ENCODE assay signal across 21 cellular contexts in the genomic region with DNA sequence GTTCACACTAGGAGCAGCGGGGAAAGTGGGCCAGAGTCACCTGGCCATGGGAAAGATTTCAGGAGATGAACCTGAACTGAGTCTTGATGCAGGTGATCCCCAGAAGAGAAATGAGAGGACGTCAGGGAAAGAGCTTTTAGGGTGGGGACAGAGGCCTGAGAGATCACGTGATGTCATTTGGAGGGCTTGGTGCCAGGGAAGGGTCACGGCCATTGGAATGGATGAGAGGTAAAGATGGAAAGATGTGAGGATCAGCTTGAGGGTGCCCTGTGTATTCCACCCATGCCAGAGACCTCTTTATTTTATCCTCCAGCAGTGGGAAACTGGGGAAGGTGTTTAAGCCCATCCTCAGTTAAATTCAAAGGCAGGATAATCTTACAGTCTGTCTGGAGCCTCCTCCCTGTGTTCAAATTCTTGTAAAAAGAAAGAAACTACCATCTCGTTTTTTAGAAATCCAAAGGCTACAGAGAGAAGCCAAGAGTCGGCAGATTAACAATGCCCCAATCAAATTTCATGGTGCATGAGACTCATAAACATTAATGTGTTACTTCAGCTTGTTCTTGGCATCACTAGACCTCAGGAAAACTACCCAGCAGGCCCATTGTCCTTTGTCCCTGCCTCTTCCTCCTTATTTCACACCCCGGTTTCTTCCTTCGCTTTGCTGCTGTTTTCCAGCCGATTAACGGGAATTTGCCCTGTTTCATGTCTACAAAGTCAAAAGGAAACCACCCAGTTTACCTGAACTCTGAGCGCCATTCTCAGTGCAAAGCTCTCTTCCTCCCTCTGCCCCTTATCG.
DNase-seq lines count a peak whose midpoint lies in the region; ATAC-seq and TF ChIP-seq lines count a peak whose summit lies in the region.
"Had no signal": no experiment of that assay in that cellular context is flagged by ENCODE, and none has a peak within 500 bp of the region (broad histone marks: within the 10 kb centered on the region; RNA-seq: fewer than 3 reads in every experiment).

No MANE protein-coding gene starts in this region.

- H3K4me3 Mint-ChIP-seq in activated T-cell treated with anti-CD3 and anti-CD28 coated beads, Interleukin-2, amount 50 U/mL, for 24 hours: no peak overlapping the region
- peak overlapping the region in 5 of 8 donors; percentile 48 to 74 (median 59) for H3K4me3 Mint-ChIP-seq in CD4-positive, alpha-beta memory T cell
- H3K4me3 Mint-ChIP-seq in activated naive CD8-positive, alpha-beta T cell treated with anti-CD3 and anti-CD28 coated beads, Interleukin-2, amount 50 U/mL, for 24 hours: no peak overlapping the region

- H3K36me3 ChIP-seq in CD4-positive, alpha-beta memory T cell (ENCODE audit: insufficient read depth, low read length): no peaks in the 10 kb centered on the region
- H3K36me3 ChIP-seq in gastrocnemius medialis: no peaks in the 10 kb centered on the region
- H3K36me3 ChIP-seq in prostate gland: no peaks in the 10 kb centered on the region
- H3K36me3 ChIP-seq: HAP-1 had no signal

- CTCF ChIA-PET in CD4-positive, alpha-beta memory T cell (lab: Charles Lee; ENCODE audit: partially characterized antibody): interaction anchor here (1.1 to 2.1 kb wide), 4 partner anchors 8 to 35 kb away, joined by 3 to 7 read pairs (median 6); no protein-coding TSS in a partner anchor
- CTCF ChIA-PET in GM10248 (lab: Yijun Ruan, JAX): interaction anchor here (1.0 to 2.5 kb wide), 4 partner anchors 10 to 96 kb away, joined by 3 to 12 read pairs (median 4); no protein-coding TSS in a partner anchor

- POLR2A ChIA-PET in CD4-positive, alpha-beta memory T cell (lab: Charles Lee; ENCODE audit: partially characterized antibody): interaction anchor here (1.0 to 2.2 kb wide), 2 partner anchors 35 to 68 kb away, joined by 3 to 8 read pairs; no protein-coding TSS in a partner anchor
- POLR2A ChIA-PET in GM10248 (lab: Yijun Ruan, JAX): no interaction called here

- H3K9me3 ChIP-seq in CD4-positive, alpha-beta memory T cell (ENCODE audit: control insufficient read depth in 1 of 2, low read length in 2 of 2): no peaks in the 10 kb centered on the region
- no peaks in the 10 kb centered on the region for H3K9me3 ChIP-seq in gastrocnemius medialis
- no peaks in the 10 kb centered on the region for H3K9me3 ChIP-seq in prostate gland
- H3K9me3 ChIP-seq: HAP-1 had no signal

- no peaks in the 10 kb centered on the region for H3K27me3 ChIP-seq in CD4-positive, alpha-beta memory T cell (ENCODE audit: insufficient read depth, low read length)
- H3K27me3 ChIP-seq in gastrocnemius medialis (no peaks in the 10 kb centered on the region), prostate gland (replicated peaks; ENCODE audit: insufficient read depth) (no peaks in the 10 kb centered on the region)
- H3K27me3 ChIP-seq: foreskin keratinocyte had no signal

- ATAC-seq in activated naive CD8-positive, alpha-beta T cell treated with anti-CD3 and anti-CD28 coated beads, Interleukin-2, amount 50 U/mL, for 24 hours: no peak
- ATAC-seq in gastrocnemius medialis: peak in 1 of 2 donors; percentile 46
- ATAC-seq: foreskin keratinocyte had no signal

- WGBS in prostate gland: 67% methylated on average over 12 of the region's 12 CpGs

- no peak for TF ChIP-seq POLR2A in gastrocnemius medialis (IDR thresholded peaks at IDR 0.05)
- no peak for TF ChIP-seq POLR2A in prostate gland (IDR thresholded peaks at IDR 0.05)

- TF ChIP-seq CTCF in gastrocnemius medialis (IDR thresholded peaks at IDR 0.05 in 4 of 5, conservative IDR thresholded peaks at IDR 0.05 in 1 of 5) (no peak), prostate gland (IDR thresholded peaks at IDR 0.05) (no peak), GM10248 (IDR thresholded peaks at IDR 0.05; ENCODE audit: control extremely low read depth, extremely low read depth, low read depth, missing control alignments) (no peak)

- peaks cover 88% of the 10 kb centered on the region for H3K4me1 Mint-ChIP-seq in activated T-cell treated with anti-CD3 and anti-CD28 coated beads, Interleukin-2, amount 50 U/mL, for 24 hours (ENCODE audit: low read depth)
- H3K4me1 Mint-ChIP-seq in CD4-positive, alpha-beta memory T cell: peaks cover 42 to 75% (median 63%) of the 10 kb centered on the region in 4 donors
- peaks cover 88% of the 10 kb centered on the region for H3K4me1 Mint-ChIP-seq in activated naive CD8-positive, alpha-beta T cell treated with anti-CD3 and anti-CD28 coated beads, Interleukin-2, amount 50 U/mL, for 24 hours

- H3K9me3 Mint-ChIP-seq in activated T-cell treated with anti-CD3 and anti-CD28 coated beads, Interleukin-2, amount 50 U/mL, for 24 hours: peaks cover 18% of the 10 kb centered on the region
- H3K9me3 Mint-ChIP-seq in CD4-positive, alpha-beta memory T cell: peaks cover 0 to 3% (median 0%) of the 10 kb centered on the region in 8 donors
- H3K9me3 Mint-ChIP-seq in activated naive CD8-positive, alpha-beta T cell treated with anti-CD3 and anti-CD28 coated beads, Interleukin-2, amount 50 U/mL, for 24 hours: peaks cover 10% of the 10 kb centered on the region

- DNase-seq in activated T-cell treated with anti-CD3 and anti-CD28 coated beads, Interleukin-2, amount 50 U/mL, for 24 hours: no peak
- no peak for DNase-seq in activated T-cell treated with anti-CD3 and anti-CD28 coated beads for 4 hours
- no peak for DNase-seq in CD4-positive, alpha-beta memory T cell
- DNase-seq in activated naive CD8-positive, alpha-beta T cell treated with anti-CD3 and anti-CD28 coated beads, Interleukin-2, amount 50 U/mL, for 24 hours: no peak
- DNase-seq in gastrocnemius medialis: no peak
- no peak for DNase-seq in prostate gland (ENCODE audit: low spot score)
- no peak for DNase-seq in NCI-H748 (lab: John Stamatoyannopoulos, UW; ENCODE audit: unreplicated experiment)
- no peak for DNase-seq in GM10248 (ENCODE audit: extremely low spot score)
- DNase-seq: ACHN; activated CD4-positive, alpha-beta T cell treated with anti-CD3 and anti-CD28 coated beads for 4 hours; anterior cingulate cortex; EL; foreskin keratinocyte; Kasumi-1; NCI-H1092 treated with DMSO at 0.1 percent for 48 hours; NCI-H2107; NCI-H524 treated with DMSO at 0.1 percent for 48 hours; SIG-M5; stimulated activated naive CD4-positive, alpha-beta T cell treated with Interleukin-2 at 50 U/mL for 16 hours; T1000 had no signal

- H3K27me3 Mint-ChIP-seq in activated T-cell treated with anti-CD3 and anti-CD28 coated beads, Interleukin-2, amount 50 U/mL, for 24 hours: no peaks in the 10 kb centered on the region
- no peaks in the 10 kb centered on the region for H3K27me3 Mint-ChIP-seq in CD4-positive, alpha-beta memory T cell
- no peaks in the 10 kb centered on the region for H3K27me3 Mint-ChIP-seq in activated naive CD8-positive, alpha-beta T cell treated with anti-CD3 and anti-CD28 coated beads, Interleukin-2, amount 50 U/mL, for 24 hours

- peaks cover 59% of the 10 kb centered on the region for H3K36me3 Mint-ChIP-seq in activated T-cell treated with anti-CD3 and anti-CD28 coated beads, Interleukin-2, amount 50 U/mL, for 24 hours (ENCODE audit: low read depth)
- H3K36me3 Mint-ChIP-seq in CD4-positive, alpha-beta memory T cell: peaks cover 8 to 21% of the 10 kb centered on the region in 2 donors
- H3K36me3 Mint-ChIP-seq in activated naive CD8-positive, alpha-beta T cell treated with anti-CD3 and anti-CD28 coated beads, Interleukin-2, amount 50 U/mL, for 24 hours (ENCODE audit: low read depth): peaks cover 36% of the 10 kb centered on the region

- peak overlapping the region; percentile 99 for H3K27ac Mint-ChIP-seq in activated T-cell treated with anti-CD3 and anti-CD28 coated beads, Interleukin-2, amount 50 U/mL, for 24 hours
- peak overlapping the region in 6 of 7 donors; percentile 26 to 83 (median 62) for H3K27ac Mint-ChIP-seq in CD4-positive, alpha-beta memory T cell
- peak overlapping the region; percentile 99 for H3K27ac Mint-ChIP-seq in activated naive CD8-positive, alpha-beta T cell treated with anti-CD3 and anti-CD28 coated beads, Interleukin-2, amount 50 U/mL, for 24 hours

- no peak overlapping the region for H3K27ac ChIP-seq in CD4-positive, alpha-beta memory T cell (ENCODE audit: low read depth, low read length)
- H3K27ac ChIP-seq in gastrocnemius medialis (peak overlapping the region in 3 of 4 donors; percentile 42 to 70 (median 70)), prostate gland (no peak overlapping the region)
- H3K27ac ChIP-seq: foreskin keratinocyte had no signal

- H3K4me1 ChIP-seq in CD4-positive, alpha-beta memory T cell (ENCODE audit: insufficient read depth, low read length): peaks cover 42% of the 10 kb centered on the region
- H3K4me1 ChIP-seq in gastrocnemius medialis (peaks cover 0 to 27% of the 10 kb centered on the region in 2 donors), prostate gland (replicated peaks) (no peaks in the 10 kb centered on the region)
- H3K4me1 ChIP-seq: HAP-1 had no signal

- in situ Hi-C loops in gastrocnemius medialis (cut with MboI; ENCODE audit: low sequenced_read_pairs in 4 of 4): no loop called here

- intact Hi-C loops in CD4-positive, alpha-beta memory T cell (cut with micrococcal nuclease): no loop called here
- intact Hi-C loops in gastrocnemius medialis (cut with DNase I; ENCODE audit: low total_unique reads): no loop called here
- intact Hi-C loops in prostate gland (cut with DNase I): no loop called here

- H3K4me3 ChIP-seq in CD4-positive, alpha-beta memory T cell (ENCODE audit: low read length in 2 of 2): no peak overlapping the region
- H3K4me3 ChIP-seq in gastrocnemius medialis (peak overlapping the region in 1 of 4 donors; percentile 0), prostate gland (no peak overlapping the region)
- H3K4me3 ChIP-seq: HAP-1 had no signal

Comparison
In these comparisons a context has a peak if more than half of its experiments do, and no peak if none do; other contexts are left out.
1. H3K4me3 Mint-ChIP-seq: peak in CD4-positive, alpha-beta memory T cell (5 of 8); none in activated T-cell treated with anti-CD3 and anti-CD28 coated beads, Interleukin-2, amount 50 U/mL, for 24 hours (single experiment) and activated naive CD8-positive, alpha-beta T cell treated with anti-CD3 and anti-CD28 coated beads, Interleukin-2, amount 50 U/mL, for 24 hours (single experiment).
2. H3K27ac ChIP-seq: peak in gastrocnemius medialis (3 of 4); none in CD4-positive, alpha-beta memory T cell (single experiment) and prostate gland (0 of 2).
3. Peak in every context shown above with its lines, with median percentiles within 50 percentile points of each other: H3K27ac Mint-ChIP-seq.